Comparison of ENCODE assay signal across 10 cellular contexts in genomic region chr22:30648825-30649224, GRCh38. TPM values are rescaled to one million over a fixed set of nuclear protein-coding genes. Genes with fewer than 3 reads are reported as not detected.
DNase-seq lines count a peak whose midpoint lies in the region; ATAC-seq and TF ChIP-seq lines count a peak whose summit lies in the region.
"Had no signal": no experiment of that assay in that cellular context is flagged by ENCODE, and none has a peak within 500 bp of the region (broad histone marks: within the 10 kb centered on the region; RNA-seq: fewer than 3 reads in every experiment).

No MANE protein-coding gene starts in this region.

- peak overlapping the region; percentile 57 for H3K18ac ChIP-seq in neuronal stem cell (ENCODE audit: low read length)

- DNase-seq in SK-N-SH (no peak), neuronal stem cell (ENCODE audit: low spot score) (no peak), testis (no peak), hippocampal formation (lab: John Stamatoyannopoulos, UW) (no peak)
- DNase-seq: lower lobe of right lung, NCI-H2107 had no signal

- peak overlapping the region; percentile 30 for H3K4me3 Mint-ChIP-seq in activated naive CD8-positive, alpha-beta T cell

- no peak overlapping the region for H2BK15ac ChIP-seq in neuronal stem cell (ENCODE audit: low read length)

- H3F3A ChIP-seq in SK-N-SH (replicated peaks; ENCODE audit: insufficient read depth), result peaks cover 17% of the 10 kb centered on the region

- no peak overlapping the region for H2BK120ac ChIP-seq in neuronal stem cell (ENCODE audit: low read depth, low read length)

- H3K9me3 ChIP-seq in SK-N-SH (no peaks in the 10 kb centered on the region), neuronal stem cell (replicated peaks in 1 of 2; ENCODE audit: control insufficient read depth in 2 of 2, insufficient read depth in 1 of 2, low read depth in 1 of 2, low read length in 2 of 2) (no peaks in the 10 kb centered on the region), testis (no peaks in the 10 kb centered on the region)
- H3K9me3 ChIP-seq: lower lobe of right lung, neutrophil had no signal

- no peaks in the 10 kb centered on the region for H3K27me3 Mint-ChIP-seq in activated naive CD8-positive, alpha-beta T cell

- H3K4me3 ChIP-seq in SK-N-SH (ENCODE audit: low read depth in 2 of 2, low read length in 1 of 2) (no peak overlapping the region), neuronal stem cell (ENCODE audit: low read length in 2 of 2) (no peak overlapping the region), testis (no peak overlapping the region)
- H3K4me3 ChIP-seq: lower lobe of right lung had no signal

- WGBS in SK-N-SH (ENCODE audit: low lambda C conversion rate), result 100% methylated on average over 1 of the region's 3 CpGs
- WGBS in neuronal stem cell (ENCODE audit: extremely low coverage in 2 of 2, insufficient read length in 2 of 2, insufficient replicate concordance in 1 of 2), 2 donors, result no CpG with 5 or more reads among the region's 3 CpGs
- 95 to 96% methylated on average over 3 of the region's 3 CpGs for WGBS in testis, 2 donors

- H3K9me2 ChIP-seq in SK-N-SH, result no peaks in the 10 kb centered on the region

- CTCF ChIA-PET in SK-N-SH (lab: Yijun Ruan, JAX), result interaction anchor here (1.3 to 1.9 kb wide), 2 partner anchors 14 to 15 kb away, joined by 4 to 6 read pairs; no protein-coding TSS in a partner anchor

- peaks cover 37% of the 10 kb centered on the region for H3K4me1 Mint-ChIP-seq in activated naive CD8-positive, alpha-beta T cell (ENCODE audit: low read depth)

- H2BK12ac ChIP-seq in neuronal stem cell (ENCODE audit: low read length), result no peak overlapping the region

- no peak for ATAC-seq in SK-N-SH treated with all-trans-retinoic acid at 6 μM for 48 hours

- H3K27me3 ChIP-seq in SK-N-SH (ENCODE audit: insufficient read depth), result no peaks in the 10 kb centered on the region
- H3K27me3 ChIP-seq in neuronal stem cell (ENCODE audit: control insufficient read depth in 3 of 3, insufficient read depth in 3 of 3, low read depth in 1 of 3, low read length in 3 of 3), result no peaks in the 10 kb centered on the region
- H3K27me3 ChIP-seq in testis, result no peaks in the 10 kb centered on the region
- H3K27me3 ChIP-seq: neutrophil had no signal

- H3K4me2 ChIP-seq in SK-N-SH, result peak overlapping the region; percentile 54; the same call in 1 of the 2 replicates
- no peak overlapping the region for H3K4me2 ChIP-seq in neuronal stem cell (ENCODE audit: insufficient read depth, low read length, poor library complexity, severe bottlenecking)
- H3K4me2 ChIP-seq: KMS-11 had no signal

- POLR2A ChIA-PET in SK-N-SH (lab: Yijun Ruan, JAX), result no interaction called here

- no peak overlapping the region for H3K14ac ChIP-seq in neuronal stem cell (ENCODE audit: low read length)

- H3K4me1 ChIP-seq in SK-N-SH (ENCODE audit: control insufficient read depth in 1 of 2, insufficient read depth in 2 of 2, low read depth in 1 of 2, low read length in 1 of 2) (peaks cover 3 to 8% of the 10 kb centered on the region in 2 experiments; a peak in 2 of 4 replicates), neuronal stem cell (ENCODE audit: control insufficient read depth in 2 of 2, insufficient read depth in 1 of 2, low read depth in 1 of 2, low read length in 2 of 2) (no peaks in the 10 kb centered on the region), testis (no peaks in the 10 kb centered on the region)
- H3K4me1 ChIP-seq: lower lobe of right lung had no signal

- H4K91ac ChIP-seq in neuronal stem cell (ENCODE audit: low read depth, low read length, poor library complexity), result no peak overlapping the region

- H3K27ac Mint-ChIP-seq in activated naive CD8-positive, alpha-beta T cell, result peak overlapping the region; percentile 74

- H2AK5ac ChIP-seq in neuronal stem cell (ENCODE audit: low read depth, low read length), result no peak overlapping the region

- TF ChIP-seq POLR2A in testis (IDR thresholded peaks at IDR 0.05), result no peak

- no peak for TF ChIP-seq EP300 in SK-N-SH (IDR thresholded peaks at IDR 0.05; ENCODE audit: borderline replicate concordance in 1 of 2, low read depth in 1 of 2, low read length in 1 of 2)

- H3K79me2 ChIP-seq in SK-N-SH (ENCODE audit: insufficient read depth), result peaks cover 26% of the 10 kb centered on the region

- H2BK5ac ChIP-seq in neuronal stem cell (ENCODE audit: low read length), result peak overlapping the region; percentile 39

- H4K20me1 ChIP-seq in SK-N-SH (ENCODE audit: insufficient read depth), result no peaks in the 10 kb centered on the region

- TF ChIP-seq CTCF in SK-N-SH (IDR thresholded peaks at IDR 0.05) (no peak), testis (IDR thresholded peaks at IDR 0.05) (no peak)

- H3K4ac ChIP-seq in neuronal stem cell (ENCODE audit: low read length), result no peak overlapping the region

- H3K27ac ChIP-seq in SK-N-SH (ENCODE audit: low read depth in 2 of 2, low read length in 1 of 2) (peak overlapping the region in 1 of 2 experiments; percentile 78; a peak in 2 of 4 replicates), neuronal stem cell (replicated peaks; ENCODE audit: low read length) (no peak overlapping the region), testis (no peak overlapping the region)
- H3K27ac ChIP-seq: KMS-11, lower lobe of right lung, neutrophil had no signal

- H4K8ac ChIP-seq in neuronal stem cell (ENCODE audit: low read depth, low read length), result no peak overlapping the region

- TF ChIP-seq RAD21 in SK-N-SH (IDR thresholded peaks at IDR 0.05; ENCODE audit: low read length), result no peak

- no peaks in the 10 kb centered on the region for H3K9me3 Mint-ChIP-seq in activated naive CD8-positive, alpha-beta T cell (ENCODE audit: low read depth)

- H3K36me3 ChIP-seq in SK-N-SH (replicated peaks in 1 of 2; ENCODE audit: control insufficient read depth in 1 of 2, insufficient read depth in 2 of 2, low read length in 1 of 2) (no peaks in the 10 kb centered on the region), neuronal stem cell (replicated peaks in 1 of 2; ENCODE audit: control insufficient read depth in 2 of 2, insufficient read depth in 2 of 2, low read length in 2 of 2) (no peaks in the 10 kb centered on the region), testis (ENCODE audit: low read depth, missing control alignments) (no peaks in the 10 kb centered on the region)
- H3K36me3 ChIP-seq: lower lobe of right lung, neutrophil had no signal

- H3K9ac ChIP-seq in SK-N-SH (no peak overlapping the region), neuronal stem cell (ENCODE audit: low read depth, low read length, poor library complexity) (no peak overlapping the region)
- H3K9ac ChIP-seq: KMS-11 had no signal

- H2AFZ ChIP-seq in SK-N-SH (ENCODE audit: low read depth) (no peak overlapping the region), neuronal stem cell (ENCODE audit: low read length) (no peak overlapping the region)

- H3K23ac ChIP-seq in neuronal stem cell (ENCODE audit: low read depth, low read length, poor library complexity), result no peak overlapping the region

- intact Hi-C loops in testis (cut with DNase I; ENCODE audit: low total_unique reads), result no loop called here

- no peaks in the 10 kb centered on the region for H3K36me3 Mint-ChIP-seq in activated naive CD8-positive, alpha-beta T cell

- H3K79me1 ChIP-seq in neuronal stem cell (ENCODE audit: low read depth, low read length), result no peaks in the 10 kb centered on the region

TF ChIP-seq in SK-N-SH treated with all-trans-retinoic acid at 6 μM for 48 hours, 23 proteins besides CTCF, POLR2A, EP300 and RAD21 (continues in another document):
- TF ChIP-seq RARB (CRISPR knock-in tag; IDR thresholded peaks at IDR 0.05) (no peak), OSR1 (CRISPR knock-in tag; IDR thresholded peaks at IDR 0.05) (no peak), ZNF8 (CRISPR knock-in tag; IDR thresholded peaks at IDR 0.05) (no peak), ZFP3 (CRISPR knock-in tag; IDR thresholded peaks at IDR 0.05) (no peak), PPARA (CRISPR knock-in tag; IDR thresholded peaks at IDR 0.05; ENCODE audit: borderline replicate concordance) (no peak), BACH2 (CRISPR knock-in tag; IDR thresholded peaks at IDR 0.05; ENCODE audit: borderline replicate concordance) (no peak), ZNF565 (CRISPR knock-in tag; conservative IDR thresholded peaks at IDR 0.05; ENCODE audit: low read depth) (no peak)

RNA-seq across cellular contexts. Expression of gene SLC35E4, which starts 13.2 kb away (rescaled TPM):
- polyA plus RNA-seq in SK-N-SH (2012; rRNA removed) (2.8 and 2.9 TPM in 2 replicates), testis (ENCODE audit: insufficient read depth, low read depth, low replicate concordance) (35.9 TPM)
- polyA plus RNA-seq in SK-N-SH (2012; cell fraction: cytosol; rRNA removed), result 1.7 and 2.9 TPM in 2 replicates
- polyA plus RNA-seq in SK-N-SH (2012; cell fraction: nucleus; rRNA removed), result 3.3 and 3.9 TPM in 2 replicates
- 4.1 TPM for polyA plus RNA-seq in neuronal stem cell (2013, experiment 1 of 2)
- 4.0 TPM for polyA plus RNA-seq in neuronal stem cell (2013, experiment 2 of 2)
- 10 to 100 TPM; 11.6 TPM for total RNA-seq in testis

RNA-seq across cellular contexts. Expression of gene DUSP18, which starts 18.9 kb away (rescaled TPM):
- polyA plus RNA-seq in SK-N-SH (2012; rRNA removed) (11.7 and 13.9 TPM in 2 replicates), testis (ENCODE audit: insufficient read depth, low read depth, low replicate concordance) (53.9 TPM)
- polyA plus RNA-seq in SK-N-SH (2012; cell fraction: cytosol; rRNA removed), result 5.2 and 7.8 TPM in 2 replicates
- polyA plus RNA-seq in SK-N-SH (2012; cell fraction: nucleus; rRNA removed), result 15.7 and 26.5 TPM in 2 replicates
- 4.9 TPM for polyA plus RNA-seq in neuronal stem cell (2013, experiment 1 of 2)
- 4.9 TPM for polyA plus RNA-seq in neuronal stem cell (2013, experiment 2 of 2)
- 10 to 100 TPM; 29.2 to 42.4 TPM for total RNA-seq in testis

RNA-seq across cellular contexts. Expression of gene TCN2, which starts 41.9 kb away (rescaled TPM):
- polyA plus RNA-seq in SK-N-SH (2012; rRNA removed) (4.1 and 4.5 TPM in 2 replicates), testis (ENCODE audit: insufficient read depth, low read depth, low replicate concordance) (30.5 TPM)
- polyA plus RNA-seq in SK-N-SH (2012; cell fraction: cytosol; rRNA removed), result 1.8 and 2.9 TPM in 2 replicates
- 3.8 and 4.6 TPM in 2 replicates for polyA plus RNA-seq in SK-N-SH (2012; cell fraction: nucleus; rRNA removed)
- polyA plus RNA-seq in neuronal stem cell (2013, experiment 1 of 2), result 22.2 TPM
- 21.8 TPM for polyA plus RNA-seq in neuronal stem cell (2013, experiment 2 of 2)
- total RNA-seq in testis, result 10 to 100 TPM; 40.6 to 40.7 TPM

RNA-seq across cellular contexts. Expression of gene OSBP2, which starts 45.8 kb away (rescaled TPM):
- 2.6 and 3.1 TPM in 2 replicates for polyA plus RNA-seq in SK-N-SH (2012; rRNA removed)
- polyA plus RNA-seq in SK-N-SH (2012; cell fraction: cytosol; rRNA removed), result 1.5 and 2.4 TPM in 2 replicates
- 4.3 and 4.6 TPM in 2 replicates for polyA plus RNA-seq in SK-N-SH (2012; cell fraction: nucleus; rRNA removed)
- polyA plus RNA-seq in neuronal stem cell (2013, experiment 1 of 2), result 2.3 TPM
- polyA plus RNA-seq in neuronal stem cell (2013, experiment 2 of 2), result 2.1 TPM
- total RNA-seq in testis, result 10 to 100 TPM; 39.5 to 45.4 TPM
- 68.0 TPM for polyA plus RNA-seq in testis (ENCODE audit: insufficient read depth, low read depth, low replicate concordance)

RNA-seq across cellular contexts. Expression of gene PES1, which starts 57.1 kb away (rescaled TPM):
- 109 and 119 TPM in 2 replicates for polyA plus RNA-seq in SK-N-SH (2012; rRNA removed)
- 82.9 and 86.2 TPM in 2 replicates for polyA plus RNA-seq in SK-N-SH (2012; cell fraction: cytosol; rRNA removed)
- polyA plus RNA-seq in SK-N-SH (2012; cell fraction: nucleus; rRNA removed), result 119 and 123 TPM in 2 replicates
- polyA plus RNA-seq in neuronal stem cell (2013, experiment 1 of 2), result 42.0 TPM
- 42.4 TPM for polyA plus RNA-seq in neuronal stem cell (2013, experiment 2 of 2)
- total RNA-seq in testis, result 10 to 100 TPM; 96.5 to 99.4 TPM
- 80.3 TPM for polyA plus RNA-seq in testis (ENCODE audit: insufficient read depth, low read depth, low replicate concordance)
